8 cellular contexts compared by ENCODE assay signal in genomic region chr13:112722433-112723250, GRCh38. TPM values are rescaled to one million over a fixed set of nuclear protein-coding genes. Genes with fewer than 3 reads are reported as not detected.
DNase-seq lines count a peak whose midpoint lies in the region; ATAC-seq, FAIRE-seq and TF ChIP-seq lines count a peak whose summit lies in the region.

No MANE protein-coding gene starts in this region.

- TF ChIP-seq POLR2A in uterus (IDR thresholded peaks at IDR 0.05) = no peak

- ATAC-seq in activated T-cell treated with anti-CD3 and anti-CD28 coated beads, Interleukin-2, amount 50 U/mL, for 72 hours (replicated peaks in 1 of 2) = no peak

- H3K36me3 Mint-ChIP-seq in activated T-cell treated with anti-CD3 and anti-CD28 coated beads, Interleukin-2, amount 50 U/mL, for 72 hours (ENCODE audit: insufficient read depth in 2 of 2) = no peaks in the 10 kb centered on the region

- no peak overlapping the region for H3K4me3 Mint-ChIP-seq in activated T-cell treated with anti-CD3 and anti-CD28 coated beads, Interleukin-2, amount 50 U/mL, for 72 hours

- peaks cover 22% of the 10 kb centered on the region for H3K4me1 Mint-ChIP-seq in activated T-cell treated with anti-CD3 and anti-CD28 coated beads, Interleukin-2, amount 50 U/mL, for 72 hours (ENCODE audit: low read depth)

- H3K27me3 Mint-ChIP-seq in activated T-cell treated with anti-CD3 and anti-CD28 coated beads, Interleukin-2, amount 50 U/mL, for 72 hours (ENCODE audit: low read depth) = no peaks in the 10 kb centered on the region

- TF ChIP-seq CTCF in astrocyte of the spinal cord (IDR thresholded peaks at IDR 0.05; ENCODE audit: low read depth, low read length) = no peak
- no peak for TF ChIP-seq CTCF in kidney (IDR thresholded peaks at IDR 0.05; ENCODE audit: borderline replicate concordance, extremely low read depth, insufficient read depth)
- no peak for TF ChIP-seq CTCF in uterus (IDR thresholded peaks at IDR 0.05)

- H3K27ac Mint-ChIP-seq in activated T-cell treated with anti-CD3 and anti-CD28 coated beads, Interleukin-2, amount 50 U/mL, for 72 hours = peak overlapping the region; percentile 38

- H3K27me3 ChIP-seq in uterus = no peaks in the 10 kb centered on the region

- intact Hi-C loops in kidney (cut with DNase I) (no loop called here), uterus (cut with DNase I; ENCODE audit: low total_unique reads) (no loop called here)

- no peaks in the 10 kb centered on the region for H3K9me3 ChIP-seq in kidney (ENCODE audit: control insufficient read depth in 1 of 2, low read length in 2 of 2)
- no peaks in the 10 kb centered on the region for H3K9me3 ChIP-seq in uterus

- peak overlapping the region; percentile 60 to 70 for H3K27ac ChIP-seq in kidney (ENCODE audit: low read depth in 2 of 2, low read length in 2 of 2)
- peak overlapping the region; percentile 92 for H3K27ac ChIP-seq in uterus

- DNase-seq in activated T-cell treated with anti-CD3 and anti-CD28 coated beads, Interleukin-2, amount 50 U/mL, for 72 hours = no peak
- no peak for DNase-seq in activated T-cell treated with anti-CD3 and anti-CD28 coated beads, Interleukin-2, amount 50 U/mL, for 1 hour
- DNase-seq in astrocyte of the spinal cord (ENCODE audit: low read depth, low spot score) (peak; percentile 64), kidney (peak; percentile 57), uterus (peak; percentile 67 to 79), SK-N-DZ (ENCODE audit: low spot score) (no peak), NCI-H146 treated with DMSO at 0.1 percent for 48 hours (lab: John Stamatoyannopoulos, UW; ENCODE audit: unreplicated experiment) (no peak), NCI-H526 treated with DMSO at 0.1 percent for 48 hours (lab: John Stamatoyannopoulos, UW) (no peak)

- H3K4me3 ChIP-seq in astrocyte of the spinal cord (ENCODE audit: low read depth, low read length) (no peak overlapping the region), kidney (ENCODE audit: low read length in 2 of 2) (no peak overlapping the region), uterus (no peak overlapping the region)

- in situ Hi-C loops in astrocyte of the spinal cord (cut with HindIII; ENCODE audit: low sequenced_read_pairs) = no loop called here

- H3K9ac ChIP-seq in kidney (ENCODE audit: low read length in 2 of 2) = no peak overlapping the region

- no peaks in the 10 kb centered on the region for H3K9me3 Mint-ChIP-seq in activated T-cell treated with anti-CD3 and anti-CD28 coated beads, Interleukin-2, amount 50 U/mL, for 72 hours

- FAIRE-seq in kidney (lab: Jason Lieb, UNC) = no peak

- H3K4me1 ChIP-seq in kidney (ENCODE audit: control insufficient read depth in 1 of 2, insufficient read depth in 1 of 2, low read depth in 1 of 2, low read length in 2 of 2) (peaks cover 0 to 7% of the 10 kb centered on the region in 2 donors), uterus (peaks cover 0 to 14% of the 10 kb centered on the region in 2 donors)

- H3K36me3 ChIP-seq in kidney (ENCODE audit: control insufficient read depth in 1 of 2, insufficient read depth in 2 of 2, low read length in 2 of 2) = no peaks in the 10 kb centered on the region
- H3K36me3 ChIP-seq in uterus = no peaks in the 10 kb centered on the region

RNA-seq across cellular contexts. Expression of gene ATP11A, which starts 32.8 kb away (rescaled TPM):
- 10 to 100 TPM; 33.8 to 41.0 TPM for total RNA-seq in activated T-cell treated with anti-CD3 and anti-CD28 coated beads, Interleukin-2, amount 50 U/mL, for 72 hours
- 212 TPM for total RNA-seq in kidney
- 4.9 TPM for polyA plus RNA-seq in kidney (ENCODE audit: insufficient read depth, low read depth, low replicate concordance)
- total RNA-seq in uterus = 100 to 1,000 TPM in 1 of 4 donors, 10 to 100 TPM in 3; 12.8 to 149 (median 22.8) TPM
- 5.8 and 7.6 TPM in 2 replicates for polyA plus RNA-seq in SK-N-DZ (2014; cell fraction: cytosol; rRNA removed)
- polyA plus RNA-seq in SK-N-DZ (2014; cell fraction: nucleus; rRNA removed) = 19.1 and 51.5 TPM in 2 replicates

Comparison
In these comparisons a context has a peak if more than half of its experiments do, and no peak if none do; other contexts are left out.
1. DNase-seq: peak in astrocyte of the spinal cord (single experiment), kidney (single experiment) and uterus (2 of 2); none in activated T-cell treated with anti-CD3 and anti-CD28 coated beads, Interleukin-2, amount 50 U/mL, for 72 hours (0 of 2), activated T-cell treated with anti-CD3 and anti-CD28 coated beads, Interleukin-2, amount 50 U/mL, for 1 hour (single experiment), SK-N-DZ (single experiment), NCI-H146 treated with DMSO at 0.1 percent for 48 hours (single experiment) and NCI-H526 treated with DMSO at 0.1 percent for 48 hours (single experiment).